ENCODE assay signal across 8 cellular contexts in the genomic region with DNA sequence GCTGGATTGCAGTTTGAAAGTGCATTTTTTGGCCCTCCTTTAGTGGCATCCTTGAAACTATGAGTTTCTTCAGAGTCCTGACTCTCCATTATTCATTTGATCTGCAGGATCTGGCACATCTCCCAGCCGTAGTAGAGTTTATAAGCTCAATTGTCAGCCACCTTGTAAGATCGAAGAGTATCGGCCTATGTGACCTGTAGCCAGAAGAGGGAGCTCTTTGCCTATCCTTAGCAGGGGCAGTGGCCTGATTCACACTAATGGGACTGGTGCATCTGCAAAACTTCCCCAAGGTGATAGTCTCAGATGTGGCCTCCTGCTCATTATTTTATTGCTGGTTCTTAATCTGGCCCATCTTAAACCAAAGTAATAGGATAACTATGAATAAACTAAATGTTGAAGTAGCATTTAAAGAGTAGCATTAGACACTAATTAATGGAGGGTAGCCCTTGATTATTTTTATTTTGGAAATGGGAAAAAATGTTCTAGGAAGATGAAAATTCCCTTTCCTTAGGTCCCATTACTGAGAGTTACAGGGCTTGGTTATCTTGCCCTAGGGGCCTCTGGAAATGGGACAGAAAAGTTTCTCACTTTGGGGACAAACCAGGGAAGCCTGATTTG. TPM values are rescaled to one million over a fixed set of nuclear protein-coding genes. Genes with fewer than 3 reads are reported as not detected.
DNase-seq lines count a peak whose midpoint lies in the region; ATAC-seq and TF ChIP-seq lines count a peak whose summit lies in the region.

No MANE protein-coding gene starts in this region.

- H3K4me3 ChIP-seq in Peyer's patch (no peak overlapping the region), lower leg skin (ENCODE audit: low read depth, poor library complexity, severe bottlenecking) (no peak overlapping the region)

- H3K9me3 ChIP-seq in Peyer's patch: no peaks in the 10 kb centered on the region

- no peak overlapping the region for H3K27ac ChIP-seq in Peyer's patch

- WGBS in lower leg skin, 2 donors: 16 to 39% methylated on average over 3 of the region's 3 CpGs

- H3K27me3 ChIP-seq in Peyer's patch: no peaks in the 10 kb centered on the region

- peaks cover 9% of the 10 kb centered on the region for H3K4me1 Mint-ChIP-seq in progenitor cell of endocrine pancreas (ENCODE audit: low read depth)

- TF ChIP-seq POLR2A in Peyer's patch (IDR thresholded peaks at IDR 0.05) (no peak), lower leg skin (IDR thresholded peaks at IDR 0.05) (no peak)

- peaks cover 15% of the 10 kb centered on the region for H3K36me3 Mint-ChIP-seq in progenitor cell of endocrine pancreas (ENCODE audit: insufficient read depth)

- H3K4me3 Mint-ChIP-seq in progenitor cell of endocrine pancreas (ENCODE audit: low read depth): no peak overlapping the region

- H3K27me3 Mint-ChIP-seq in progenitor cell of endocrine pancreas: no peaks in the 10 kb centered on the region

- no peaks in the 10 kb centered on the region for H3K4me1 ChIP-seq in Peyer's patch

- H3K36me3 ChIP-seq in Peyer's patch: peaks cover 0 to 8% (median 0%) of the 10 kb centered on the region in 3 donors

- TF ChIP-seq CTCF in Peyer's patch (IDR thresholded peaks at IDR 0.05) (peak; percentile 46 to 73 (median 70)), progenitor cell of endocrine pancreas (IDR thresholded peaks at IDR 0.05; ENCODE audit: unreplicated experiment) (peak; percentile 80), lower leg skin (IDR thresholded peaks at IDR 0.05) (no peak)

- intact Hi-C loops in lower leg skin (cut with DNase I; ENCODE audit: low total_unique reads): no loop called here

- DNase-seq in GF-D8 (lab: John Stamatoyannopoulos, UW) (peak; percentile 3), KG1 (lab: John Stamatoyannopoulos, UW) (peak; percentile 53), Peyer's patch (peak in 2 of 3 donors; percentile 63 to 85), germinal center (ENCODE audit: low spot score) (peak; percentile 77), progenitor cell of endocrine pancreas (ENCODE audit: low spot score, unreplicated experiment) (peak; percentile 16), lower leg skin (ENCODE audit: low spot score in 2 of 2) (no peak)
- DNase-seq in activated T-helper 1 cell treated with anti-CD3 and anti-CD28 coated beads, Interleukin-2, amount 50 U/mL, for 16 hours (ENCODE audit: low read depth in 1 of 2, low spot score in 1 of 2): peak; percentile 20 to 35

- H3K27ac Mint-ChIP-seq in progenitor cell of endocrine pancreas: peak overlapping the region; percentile 66

- no peaks in the 10 kb centered on the region for H3K9me3 Mint-ChIP-seq in progenitor cell of endocrine pancreas (ENCODE audit: low read depth)

- peak; percentile 42 for ATAC-seq in GM21786 (IDR thresholded peaks at IDR 0.05; ENCODE audit: unreplicated experiment)

RNA-seq across cellular contexts. Expression of gene GCSAM, which starts 21.2 kb away (rescaled TPM):
- total RNA-seq in Peyer's patch (1 to 10 TPM in 1 of 4 donors, under 1 TPM in 1, not detected in 2; 0.40 to 5.8 TPM), progenitor cell of endocrine pancreas (not detected in 2 replicates), lower leg skin (1 to 10 TPM in 1 of 4 donors, under 1 TPM in 2, not detected in 1; 0.52 to 1.8 (median 0.91) TPM)

RNA-seq across cellular contexts. Expression of gene C3orf52, which starts 25.7 kb away (rescaled TPM):
- 10 to 100 TPM; 13.2 to 31.0 (median 25.9) TPM for total RNA-seq in Peyer's patch
- total RNA-seq in progenitor cell of endocrine pancreas: 20.6 and 23.7 TPM in 2 replicates
- 100 to 1,000 TPM in 1 of 4 donors, 10 to 100 TPM in 3; 57.8 to 118 (median 86.4) TPM for total RNA-seq in lower leg skin

Comparison
In these comparisons a context has a peak if more than half of its experiments do, and no peak if none do; other contexts are left out.
1. DNase-seq: peak in GF-D8 (single experiment), KG1 (single experiment), Peyer's patch (2 of 3), activated T-helper 1 cell treated with anti-CD3 and anti-CD28 coated beads, Interleukin-2, amount 50 U/mL, for 16 hours (2 of 2), germinal center (single experiment) and progenitor cell of endocrine pancreas (single experiment); none in lower leg skin (0 of 2).
2. CTCF ChIP-seq: peak in Peyer's patch (6 of 6) and progenitor cell of endocrine pancreas (single experiment); none in lower leg skin (0 of 3).